20 cellular contexts compared by ENCODE assay signal in the genomic region with DNA sequence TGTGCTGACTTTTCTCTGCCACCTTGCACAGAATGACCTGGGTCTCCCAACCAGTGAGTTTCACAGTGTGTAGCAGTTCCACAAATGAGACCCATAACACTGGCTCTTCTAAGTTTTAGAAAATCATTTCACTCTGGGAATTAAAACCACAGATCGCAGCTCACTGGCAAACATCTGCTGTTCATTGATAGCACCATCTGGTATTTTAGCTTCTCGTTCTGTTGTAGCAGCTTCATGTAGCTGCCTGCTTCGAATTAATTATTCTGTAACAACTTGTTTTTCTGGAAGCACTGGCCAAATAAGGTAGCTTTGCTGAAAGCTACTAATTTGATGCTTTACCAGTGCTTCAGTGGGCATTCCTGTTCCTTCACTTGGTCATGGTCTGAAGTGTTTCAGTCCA.
DNase-seq lines count a peak whose midpoint lies in the region; ATAC-seq and TF ChIP-seq lines count a peak whose summit lies in the region.
"Had no signal": no experiment of that assay in that cellular context is flagged by ENCODE, and none has a peak within 500 bp of the region (broad histone marks: within the 10 kb centered on the region; RNA-seq: fewer than 3 reads in every experiment).

No MANE protein-coding gene starts in this region.

- TF ChIP-seq CTCF in neural progenitor cell (IDR thresholded peaks at IDR 0.05) (no peak), chondrocyte (IDR thresholded peaks at IDR 0.05) (no peak)

- H3K27ac Mint-ChIP-seq in neural progenitor cell (peak overlapping the region; percentile 51), chondrocyte (ENCODE audit: unreplicated experiment) (no peak overlapping the region)
- H3K27ac Mint-ChIP-seq: CD14-positive monocyte had no signal

- H3K27ac ChIP-seq in neural progenitor cell: peak overlapping the region; percentile 97
- H3K27ac ChIP-seq: A549, SJSA1 had no signal

- peaks cover 57% of the 10 kb centered on the region for H3K4me1 ChIP-seq in neural progenitor cell
- H3K4me1 ChIP-seq: A549, SJSA1 had no signal

- no peaks in the 10 kb centered on the region for H3K9me3 ChIP-seq in neural progenitor cell (ENCODE audit: low read depth)
- H3K9me3 ChIP-seq: A549, HAP-1, MG63, SJSA1 had no signal

- H4K20me1 ChIP-seq in neural progenitor cell (ENCODE audit: low read depth): no peaks in the 10 kb centered on the region

- H3K36me3 Mint-ChIP-seq in neural progenitor cell: no peaks in the 10 kb centered on the region
- H3K36me3 Mint-ChIP-seq in chondrocyte (ENCODE audit: low read depth): no peaks in the 10 kb centered on the region
- H3K36me3 Mint-ChIP-seq: CD14-positive monocyte had no signal

- H3K79me2 ChIP-seq in neural progenitor cell (ENCODE audit: low read depth): no peaks in the 10 kb centered on the region

- no peak overlapping the region for H3K9ac ChIP-seq in neural progenitor cell

- H3F3A ChIP-seq in neural progenitor cell (ENCODE audit: low read depth): peaks cover 25% of the 10 kb centered on the region

- H3K27me3 Mint-ChIP-seq in neural progenitor cell (ENCODE audit: insufficient read depth, low read depth): peaks cover 2% of the 10 kb centered on the region
- H3K27me3 Mint-ChIP-seq in chondrocyte (ENCODE audit: low read depth): peaks cover 26% of the 10 kb centered on the region

- no peak overlapping the region for H2AFZ ChIP-seq in neural progenitor cell (replicated peaks)

- peak overlapping the region; percentile 57 for H3K4me2 ChIP-seq in neural progenitor cell
- H3K4me2 ChIP-seq: A549 had no signal

- no peaks in the 10 kb centered on the region for H3K9me3 Mint-ChIP-seq in neural progenitor cell
- no peaks in the 10 kb centered on the region for H3K9me3 Mint-ChIP-seq in chondrocyte (ENCODE audit: low read depth)

- no peak overlapping the region for H3K4me3 ChIP-seq in neural progenitor cell
- H3K4me3 ChIP-seq: A549, HAP-1, MG63, SJSA1 had no signal

- DNase-seq in Ammon's horn (ENCODE audit: low spot score): peak; percentile 51
- peak; percentile 44 for DNase-seq in NCI-H2171 (lab: John Stamatoyannopoulos, UW)
- DNase-seq in neural progenitor cell (ENCODE audit: low spot score): no peak
- DNase-seq in chondrocyte (ENCODE audit: low spot score): no peak
- no peak for DNase-seq in A172 (ENCODE audit: low spot score)
- DNase-seq: Kasumi-1, MG63, NCI-H1048, NCI-H146, NCI-H2081 treated with DMSO at 0.1 percent for 48 hours, NCI-H226, NCI-H526 treated with DMSO at 0.1 percent for 48 hours had no signal

- H3K4me3 Mint-ChIP-seq in neural progenitor cell (no peak overlapping the region), chondrocyte (ENCODE audit: unreplicated experiment) (no peak overlapping the region)
- H3K4me3 Mint-ChIP-seq: CD14-positive monocyte had no signal

- no peaks in the 10 kb centered on the region for H3K36me3 ChIP-seq in neural progenitor cell
- H3K36me3 ChIP-seq: HAP-1, MG63, SJSA1 had no signal

- ATAC-seq in SK-N-SH treated with all-trans-retinoic acid at 6 μM for 48 hours (no peak), GM19463 (IDR thresholded peaks at IDR 0.05; ENCODE audit: unreplicated experiment) (no peak), HG02571 (IDR thresholded peaks at IDR 0.05; ENCODE audit: unreplicated experiment) (no peak)
- ATAC-seq: A549, Panc1 had no signal

- H3K4me1 Mint-ChIP-seq in neural progenitor cell: peaks cover 60% of the 10 kb centered on the region
- no peaks in the 10 kb centered on the region for H3K4me1 Mint-ChIP-seq in chondrocyte (ENCODE audit: low read depth)
- H3K4me1 Mint-ChIP-seq: CD14-positive monocyte had no signal

- H3K27me3 ChIP-seq in neural progenitor cell: no peaks in the 10 kb centered on the region
- H3K27me3 ChIP-seq: MG63 had no signal

TF ChIP-seq in SK-N-SH treated with all-trans-retinoic acid at 6 μM for 48 hours, 23 proteins besides CTCF, POLR2A, EP300 and RAD21:
- TF ChIP-seq ISL1 (CRISPR knock-in tag; IDR thresholded peaks at IDR 0.05) (no peak), ARNTL (CRISPR knock-in tag; IDR thresholded peaks at IDR 0.05; ENCODE audit: borderline replicate concordance, low read depth) (no peak), PPARA (CRISPR knock-in tag; IDR thresholded peaks at IDR 0.05; ENCODE audit: borderline replicate concordance) (no peak), ZNF8 (CRISPR knock-in tag; IDR thresholded peaks at IDR 0.05) (no peak), TCF4 (CRISPR knock-in tag; IDR thresholded peaks at IDR 0.05; ENCODE audit: borderline replicate concordance) (peak; percentile 54; the same call in 1 of the 2 replicates)
- TF ChIP-seq, protein P1, sequence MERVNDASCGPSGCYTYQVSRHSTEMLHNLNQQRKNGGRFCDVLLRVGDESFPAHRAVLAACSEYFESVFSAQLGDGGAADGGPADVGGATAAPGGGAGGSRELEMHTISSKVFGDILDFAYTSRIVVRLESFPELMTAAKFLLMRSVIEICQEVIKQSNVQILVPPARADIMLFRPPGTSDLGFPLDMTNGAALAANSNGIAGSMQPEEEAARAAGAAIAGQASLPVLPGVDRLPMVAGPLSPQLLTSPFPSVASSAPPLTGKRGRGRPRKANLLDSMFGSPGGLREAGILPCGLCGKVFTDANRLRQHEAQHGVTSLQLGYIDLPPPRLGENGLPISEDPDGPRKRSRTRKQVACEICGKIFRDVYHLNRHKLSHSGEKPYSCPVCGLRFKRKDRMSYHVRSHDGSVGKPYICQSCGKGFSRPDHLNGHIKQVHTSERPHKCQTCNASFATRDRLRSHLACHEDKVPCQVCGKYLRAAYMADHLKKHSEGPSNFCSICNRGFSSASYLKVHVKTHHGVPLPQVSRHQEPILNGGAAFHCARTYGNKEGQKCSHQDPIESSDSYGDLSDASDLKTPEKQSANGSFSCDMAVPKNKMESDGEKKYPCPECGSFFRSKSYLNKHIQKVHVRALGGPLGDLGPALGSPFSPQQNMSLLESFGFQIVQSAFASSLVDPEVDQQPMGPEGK (CRISPR knock-in tag; IDR thresholded peaks at IDR 0.05; ENCODE audit: borderline replicate concordance): no peak
- TF ChIP-seq, protein P2, sequence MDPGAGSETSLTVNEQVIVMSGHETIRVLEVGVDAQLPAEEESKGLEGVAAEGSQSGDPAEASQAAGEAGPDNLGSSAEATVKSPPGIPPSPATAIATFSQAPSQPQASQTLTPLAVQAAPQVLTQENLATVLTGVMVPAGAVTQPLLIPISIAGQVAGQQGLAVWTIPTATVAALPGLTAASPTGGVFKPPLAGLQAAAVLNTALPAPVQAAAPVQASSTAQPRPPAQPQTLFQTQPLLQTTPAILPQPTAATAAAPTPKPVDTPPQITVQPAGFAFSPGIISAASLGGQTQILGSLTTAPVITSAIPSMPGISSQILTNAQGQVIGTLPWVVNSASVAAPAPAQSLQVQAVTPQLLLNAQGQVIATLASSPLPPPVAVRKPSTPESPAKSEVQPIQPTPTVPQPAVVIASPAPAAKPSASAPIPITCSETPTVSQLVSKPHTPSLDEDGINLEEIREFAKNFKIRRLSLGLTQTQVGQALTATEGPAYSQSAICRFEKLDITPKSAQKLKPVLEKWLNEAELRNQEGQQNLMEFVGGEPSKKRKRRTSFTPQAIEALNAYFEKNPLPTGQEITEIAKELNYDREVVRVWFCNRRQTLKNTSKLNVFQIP (CRISPR knock-in tag; IDR thresholded peaks at IDR 0.05; ENCODE audit: borderline replicate concordance, low read depth): no peak

Comparison
In these comparisons a context has a peak if more than half of its experiments do, and no peak if none do; other contexts are left out.
1. DNase-seq: peak in Ammon's horn (single experiment) and NCI-H2171 (single experiment); none in neural progenitor cell (single experiment), chondrocyte (single experiment) and A172 (single experiment).